8 cellular contexts compared by ENCODE assay signal in genomic region chr1:161399257-161399998, GRCh38. TPM values are rescaled to one million over a fixed set of nuclear protein-coding genes. Genes with fewer than 3 reads are reported as not detected.
DNase-seq lines count a peak whose midpoint lies in the region; ATAC-seq and TF ChIP-seq lines count a peak whose summit lies in the region.

No MANE protein-coding gene starts in this region.

- H3K27ac ChIP-seq in SU-DHL-6 (ENCODE audit: low read depth, low read length) (peak overlapping the region; percentile 81), cardiac muscle cell (peak overlapping the region; percentile 98), parathyroid adenoma (peak overlapping the region; percentile 100), tibial nerve (peak overlapping the region; percentile 100)

- H3K27me3 ChIP-seq in SU-DHL-6 (ENCODE audit: low read length) (no peaks in the 10 kb centered on the region), cardiac muscle cell (no peaks in the 10 kb centered on the region), parathyroid adenoma (ENCODE audit: control insufficient read depth, insufficient read depth, low read length) (no peaks in the 10 kb centered on the region), tibial nerve (no peaks in the 10 kb centered on the region)

- TF ChIP-seq POLR2A in tibial nerve (IDR thresholded peaks at IDR 0.05) = peak in 1 of 2 donors; percentile 62

- H3K4me2 ChIP-seq in SU-DHL-6 (ENCODE audit: low read depth, low read length, poor library complexity, severe bottlenecking) = peak overlapping the region; percentile 82
- H3K4me2 ChIP-seq in parathyroid adenoma (ENCODE audit: low read length) = peak overlapping the region; percentile 94

- H3K36me3 ChIP-seq in SU-DHL-6 (ENCODE audit: low read length) (no peaks in the 10 kb centered on the region), cardiac muscle cell (no peaks in the 10 kb centered on the region), parathyroid adenoma (ENCODE audit: control insufficient read depth, insufficient read depth, low read length) (no peaks in the 10 kb centered on the region), tibial nerve (no peaks in the 10 kb centered on the region)

- H3K4me1 Mint-ChIP-seq in activated naive CD8-positive, alpha-beta T cell treated with anti-CD3 and anti-CD28 coated beads, Interleukin-2, amount 50 U/mL, for 24 hours = peaks cover 40% of the 10 kb centered on the region

- peak overlapping the region; percentile 96 for H3K4me3 Mint-ChIP-seq in activated naive CD8-positive, alpha-beta T cell treated with anti-CD3 and anti-CD28 coated beads, Interleukin-2, amount 50 U/mL, for 24 hours

- no peaks in the 10 kb centered on the region for H3K4me1 ChIP-seq in cardiac muscle cell (ENCODE audit: low read depth)
- peaks cover 2% of the 10 kb centered on the region for H3K4me1 ChIP-seq in parathyroid adenoma
- peaks cover 0 to 17% (median 3%) of the 10 kb centered on the region in 4 donors for H3K4me1 ChIP-seq in tibial nerve

- DNase-seq in NCI-H1417 (lab: John Stamatoyannopoulos, UW) = peak; percentile 84 to 96 (median 95)
- DNase-seq in activated naive CD8-positive, alpha-beta T cell treated with anti-CD3 and anti-CD28 coated beads, Interleukin-2, amount 50 U/mL, for 24 hours = peak; percentile 90
- peak; percentile 78 to 93 for DNase-seq in cardiac muscle cell (ENCODE audit: low read depth in 1 of 2, low spot score in 1 of 2)
- peak; percentile 85 to 97 for DNase-seq in tibial nerve (ENCODE audit: low spot score in 2 of 2)

- no peaks in the 10 kb centered on the region for H4K20me1 ChIP-seq in SU-DHL-6 (ENCODE audit: low read depth, low read length)

- peak overlapping the region; percentile 81 for H3K9ac ChIP-seq in SU-DHL-6 (ENCODE audit: low read length)
- peak overlapping the region; percentile 89 for H3K9ac ChIP-seq in parathyroid adenoma

- H3K36me3 Mint-ChIP-seq in activated naive CD8-positive, alpha-beta T cell treated with anti-CD3 and anti-CD28 coated beads, Interleukin-2, amount 50 U/mL, for 24 hours (ENCODE audit: low read depth) = peaks cover 3% of the 10 kb centered on the region

- H3K27me3 Mint-ChIP-seq in activated naive CD8-positive, alpha-beta T cell treated with anti-CD3 and anti-CD28 coated beads, Interleukin-2, amount 50 U/mL, for 24 hours = peaks cover 7% of the 10 kb centered on the region

- TF ChIP-seq CTCF in GM12873 (IDR thresholded peaks at IDR 0.05; ENCODE audit: insufficient read depth, low read depth, low read length, missing control alignments) = peak; percentile 75
- TF ChIP-seq CTCF in SU-DHL-6 (IDR thresholded peaks at IDR 0.05; ENCODE audit: insufficient read depth, low read length, poor library complexity, severe bottlenecking) = peak; percentile 48
- peak; percentile 49 for TF ChIP-seq CTCF in cardiac muscle cell (IDR thresholded peaks at IDR 0.05; ENCODE audit: low read depth, low read length)
- TF ChIP-seq CTCF in parathyroid adenoma (IDR thresholded peaks at IDR 0.05) = peak; percentile 33
- TF ChIP-seq CTCF in tibial nerve (IDR thresholded peaks at IDR 0.05) = peak; percentile 20 to 62 (median 28)

- peak; percentile 69 for ATAC-seq in HG02678 (IDR thresholded peaks at IDR 0.05; ENCODE audit: unreplicated experiment)
- peak; percentile 88 for ATAC-seq in activated naive CD8-positive, alpha-beta T cell treated with anti-CD3 and anti-CD28 coated beads, Interleukin-2, amount 50 U/mL, for 24 hours

- peak; percentile 58 to 74 for TF ChIP-seq EP300 in tibial nerve (IDR thresholded peaks at IDR 0.05)

- H3K4me3 ChIP-seq in SU-DHL-6 (ENCODE audit: insufficient read depth, low read length, poor library complexity, severe bottlenecking) (peak overlapping the region; percentile 75), cardiac muscle cell (peak overlapping the region; percentile 70), parathyroid adenoma (ENCODE audit: low read depth, low read length) (peak overlapping the region; percentile 95), tibial nerve (peak overlapping the region; percentile 72 to 80 (median 77))

- H3F3A ChIP-seq in SU-DHL-6 (ENCODE audit: insufficient read depth) = peaks cover 10% of the 10 kb centered on the region; the same call in 1 of the 2 replicates

- peak overlapping the region; percentile 91 for H2AFZ ChIP-seq in SU-DHL-6 (ENCODE audit: low read depth, low read length, severe bottlenecking)
- H2AFZ ChIP-seq in parathyroid adenoma = peak overlapping the region; percentile 98

- H3K79me2 ChIP-seq in SU-DHL-6 (ENCODE audit: insufficient read depth, low read length) = no peaks in the 10 kb centered on the region
- H3K79me2 ChIP-seq in parathyroid adenoma = no peaks in the 10 kb centered on the region

- WGBS in tibial nerve, 2 donors = 0 to 1% methylated on average over 50 to 53 of the region's 53 CpGs

- H3K9me3 Mint-ChIP-seq in activated naive CD8-positive, alpha-beta T cell treated with anti-CD3 and anti-CD28 coated beads, Interleukin-2, amount 50 U/mL, for 24 hours = peaks cover 4% of the 10 kb centered on the region

- H3K27ac Mint-ChIP-seq in activated naive CD8-positive, alpha-beta T cell treated with anti-CD3 and anti-CD28 coated beads, Interleukin-2, amount 50 U/mL, for 24 hours = peak overlapping the region; percentile 100

- H3K9me2 ChIP-seq in SU-DHL-6 (replicated peaks; ENCODE audit: insufficient read depth, low read length) = no peaks in the 10 kb centered on the region

- no peaks in the 10 kb centered on the region for H3K9me3 ChIP-seq in SU-DHL-6 (ENCODE audit: insufficient read depth, low read length)
- no peaks in the 10 kb centered on the region for H3K9me3 ChIP-seq in cardiac muscle cell (ENCODE audit: low read depth)
- H3K9me3 ChIP-seq in parathyroid adenoma (ENCODE audit: control insufficient read depth, low read length) = no peaks in the 10 kb centered on the region
- no peaks in the 10 kb centered on the region for H3K9me3 ChIP-seq in tibial nerve

RNA-seq across cellular contexts. Expression of gene CFAP126, which starts 31.8 kb away (rescaled TPM):
- total RNA-seq in cardiac muscle cell = not detected in 2 replicates
- not detected in 2 replicates for polyA plus RNA-seq in cardiac muscle cell
- total RNA-seq in tibial nerve = under 1 TPM in 1 of 4 donors, not detected in 3; 0.90 TPM

Comparison
In these comparisons a context has a peak if more than half of its experiments do, and no peak if none do; other contexts are left out.
1. Peak in every context shown above with its lines: DNase-seq, ATAC-seq, H3K4me3 ChIP-seq and H3K27ac ChIP-seq.